ENCODE assay signal across 12 cellular contexts in the genomic region with DNA sequence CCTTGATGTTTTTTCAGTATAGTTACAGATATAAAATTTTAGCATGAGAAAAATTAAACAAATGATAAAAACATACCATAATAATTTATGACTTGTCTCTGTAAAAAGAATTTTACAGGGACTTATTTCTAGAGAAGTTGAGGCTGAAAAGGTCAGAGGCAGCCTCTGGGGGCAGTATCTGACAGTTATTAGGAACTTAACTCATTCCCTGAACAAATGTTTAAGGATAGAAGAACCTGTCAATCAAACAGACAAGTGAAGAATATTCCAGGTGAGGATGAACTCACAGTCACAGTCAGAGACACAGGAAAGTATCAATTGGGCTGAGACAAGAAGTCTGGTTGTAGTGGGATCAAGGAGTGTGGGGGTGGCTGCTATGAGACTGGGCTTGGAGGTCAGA.
DNase-seq lines count a peak whose midpoint lies in the region; ATAC-seq and TF ChIP-seq lines count a peak whose summit lies in the region.
"Had no signal": no experiment of that assay in that cellular context is flagged by ENCODE, and none has a peak within 500 bp of the region (broad histone marks: within the 10 kb centered on the region; RNA-seq: fewer than 3 reads in every experiment).

No MANE protein-coding gene starts in this region.

- ATAC-seq in SK-N-SH treated with all-trans-retinoic acid at 6 μM for 48 hours (peak; percentile 20; the same call in 2 of the 3 replicates), HG02870 (IDR thresholded peaks at IDR 0.05; ENCODE audit: unreplicated experiment) (no peak), GM21723 (IDR thresholded peaks at IDR 0.05; ENCODE audit: unreplicated experiment) (no peak)

- peaks cover 5% of the 10 kb centered on the region for H3K27me3 Mint-ChIP-seq in nephron (ENCODE audit: low read depth)

- no peaks in the 10 kb centered on the region for H3K9me3 Mint-ChIP-seq in nephron
- H3K9me3 Mint-ChIP-seq: activated T-helper 1 cell treated with anti-CD3 and anti-CD28 coated beads, Interleukin-12 subunit alpha, Interleukin-12 subunit beta, Interleukin-2, Interleukin-4 antibody, amounts not matched to agents 30 ng/mL and 10 ng/mL and 1 ng/mL, durations not matched to agents 14 hours and 24 hours and 36 hours had no signal

- TF ChIP-seq CTCF in nephron (IDR thresholded peaks at IDR 0.05; ENCODE audit: unreplicated experiment in 3 of 3), result peak in 2 of 3 experiments; percentile 7 to 13

- DNase-seq in COR-L47 (lab: John Stamatoyannopoulos, UW) (peak; percentile 10), HEK293T (ENCODE audit: extremely low spot score) (no peak), SW 1271 (lab: John Stamatoyannopoulos, UW) (no peak), NCI-H446 (lab: John Stamatoyannopoulos, UW) (no peak)
- DNase-seq: activated CD4-positive, alpha-beta T cell treated with anti-CD3 and anti-CD28 coated beads for 4 hours; NCI-H526 treated with DMSO at 0.1 percent for 48 hours had no signal

- no peaks in the 10 kb centered on the region for H3K36me3 Mint-ChIP-seq in nephron (ENCODE audit: low read depth)
- H3K36me3 Mint-ChIP-seq: brain had no signal

- CTCF ChIA-PET in HEK293T (lab: Yijun Ruan, JAX), result no interaction called here

- H3K27ac Mint-ChIP-seq in nephron, result no peak overlapping the region
- H3K27ac Mint-ChIP-seq: activated T-helper 1 cell treated with anti-CD3 and anti-CD28 coated beads, Interleukin-12 subunit alpha, Interleukin-12 subunit beta, Interleukin-2, Interleukin-4 antibody, amounts not matched to agents 30 ng/mL and 10 ng/mL and 1 ng/mL, durations not matched to agents 14 hours and 24 hours and 36 hours; brain had no signal

- no peak overlapping the region for H3K4me3 Mint-ChIP-seq in nephron
- H3K4me3 Mint-ChIP-seq: activated T-helper 1 cell treated with anti-CD3 and anti-CD28 coated beads, Interleukin-12 subunit alpha, Interleukin-12 subunit beta, Interleukin-2, Interleukin-4 antibody, amounts not matched to agents 30 ng/mL and 10 ng/mL and 1 ng/mL, durations not matched to agents 14 hours and 24 hours and 36 hours had no signal

- POLR2A ChIA-PET in HEK293T (lab: Yijun Ruan, JAX), result no interaction called here

- H3K4me1 Mint-ChIP-seq in nephron, result peaks cover 8% of the 10 kb centered on the region

TF ChIP-seq in HEK293T, 16 proteins besides CTCF, POLR2A, EP300 and RAD21:
- TF ChIP-seq BHLHE40 (IDR thresholded peaks at IDR 0.05; ENCODE audit: borderline replicate concordance), result no peak
- TF ChIP-seq, protein P1, sequence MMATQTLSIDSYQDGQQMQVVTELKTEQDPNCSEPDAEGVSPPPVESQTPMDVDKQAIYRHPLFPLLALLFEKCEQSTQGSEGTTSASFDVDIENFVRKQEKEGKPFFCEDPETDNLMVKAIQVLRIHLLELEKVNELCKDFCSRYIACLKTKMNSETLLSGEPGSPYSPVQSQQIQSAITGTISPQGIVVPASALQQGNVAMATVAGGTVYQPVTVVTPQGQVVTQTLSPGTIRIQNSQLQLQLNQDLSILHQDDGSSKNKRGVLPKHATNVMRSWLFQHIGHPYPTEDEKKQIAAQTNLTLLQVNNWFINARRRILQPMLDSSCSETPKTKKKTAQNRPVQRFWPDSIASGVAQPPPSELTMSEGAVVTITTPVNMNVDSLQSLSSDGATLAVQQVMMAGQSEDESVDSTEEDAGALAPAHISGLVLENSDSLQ (IDR thresholded peaks at IDR 0.05), result peak; percentile 90
TF ChIP-seq in HEK293T: peak in this region for 1.

TF ChIP-seq in SK-N-SH treated with all-trans-retinoic acid at 6 μM for 48 hours, 23 proteins besides CTCF, POLR2A, EP300 and RAD21:
- TF ChIP-seq BACH2 (CRISPR knock-in tag; IDR thresholded peaks at IDR 0.05; ENCODE audit: borderline replicate concordance) (no peak), ZNF70 (CRISPR knock-in tag; IDR thresholded peaks at IDR 0.05) (no peak), OSR1 (CRISPR knock-in tag; IDR thresholded peaks at IDR 0.05) (no peak), RARB (CRISPR knock-in tag; IDR thresholded peaks at IDR 0.05) (no peak), ZNF565 (CRISPR knock-in tag; conservative IDR thresholded peaks at IDR 0.05; ENCODE audit: low read depth) (no peak), POU6F1 (CRISPR knock-in tag; IDR thresholded peaks at IDR 0.05; ENCODE audit: borderline replicate concordance, low read depth) (no peak), ZFP30 (CRISPR knock-in tag; IDR thresholded peaks at IDR 0.05) (no peak), ESRRG (CRISPR knock-in tag; IDR thresholded peaks at IDR 0.05) (no peak), TCF4 (CRISPR knock-in tag; IDR thresholded peaks at IDR 0.05; ENCODE audit: borderline replicate concordance) (no peak), ARNTL (CRISPR knock-in tag; IDR thresholded peaks at IDR 0.05; ENCODE audit: borderline replicate concordance, low read depth) (no peak), PPARA (CRISPR knock-in tag; IDR thresholded peaks at IDR 0.05; ENCODE audit: borderline replicate concordance) (no peak), ZFP3 (CRISPR knock-in tag; IDR thresholded peaks at IDR 0.05) (no peak)
- TF ChIP-seq, protein P2, sequence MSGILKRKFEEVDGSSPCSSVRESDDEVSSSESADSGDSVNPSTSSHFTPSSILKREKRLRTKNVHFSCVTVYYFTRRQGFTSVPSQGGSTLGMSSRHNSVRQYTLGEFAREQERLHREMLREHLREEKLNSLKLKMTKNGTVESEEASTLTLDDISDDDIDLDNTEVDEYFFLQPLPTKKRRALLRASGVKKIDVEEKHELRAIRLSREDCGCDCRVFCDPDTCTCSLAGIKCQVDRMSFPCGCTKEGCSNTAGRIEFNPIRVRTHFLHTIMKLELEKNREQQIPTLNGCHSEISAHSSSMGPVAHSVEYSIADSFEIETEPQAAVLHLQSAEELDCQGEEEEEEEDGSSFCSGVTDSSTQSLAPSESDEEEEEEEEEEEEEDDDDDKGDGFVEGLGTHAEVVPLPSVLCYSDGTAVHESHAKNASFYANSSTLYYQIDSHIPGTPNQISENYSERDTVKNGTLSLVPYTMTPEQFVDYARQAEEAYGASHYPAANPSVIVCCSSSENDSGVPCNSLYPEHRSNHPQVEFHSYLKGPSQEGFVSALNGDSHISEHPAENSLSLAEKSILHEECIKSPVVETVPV (CRISPR knock-in tag; IDR thresholded peaks at IDR 0.05), result no peak
TF ChIP-seq in SK-N-SH treated with all-trans-retinoic acid at 6 μM for 48 hours: peak in this region for 0.
